In the genomic region with DNA sequence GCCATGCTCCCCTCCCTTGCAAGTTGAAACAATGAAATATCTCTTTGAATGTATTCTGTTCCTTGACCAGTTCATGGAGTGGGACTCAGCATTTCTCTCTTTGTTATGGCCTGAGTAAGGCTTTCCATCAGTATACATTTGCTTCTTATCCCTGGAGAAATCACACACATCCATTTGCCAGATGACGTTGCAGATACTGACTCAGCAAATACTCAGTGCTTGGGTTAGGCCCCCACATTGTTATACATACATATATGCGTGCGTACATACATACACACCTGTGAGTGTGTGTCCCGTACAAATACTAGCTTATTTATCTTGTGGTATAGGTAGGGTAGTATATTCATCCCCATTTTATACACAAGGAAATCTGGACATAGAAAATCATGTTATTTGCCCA, we compare ENCODE assay signal across 2 cellular contexts.
TF ChIP-seq lines count a peak whose summit lies in the region.

No MANE protein-coding gene starts in this region.

TF ChIP-seq in HepG2, 621 proteins besides CTCF, POLR2A, EP300 and RAD21 (continued from another document):
- TF ChIP-seq, protein P1, sequence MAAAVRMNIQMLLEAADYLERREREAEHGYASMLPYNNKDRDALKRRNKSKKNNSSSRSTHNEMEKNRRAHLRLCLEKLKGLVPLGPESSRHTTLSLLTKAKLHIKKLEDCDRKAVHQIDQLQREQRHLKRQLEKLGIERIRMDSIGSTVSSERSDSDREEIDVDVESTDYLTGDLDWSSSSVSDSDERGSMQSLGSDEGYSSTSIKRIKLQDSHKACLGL (CRISPR knock-in tag; IDR thresholded peaks at IDR 0.05), result no peak
- no peak for TF ChIP-seq NFYB (CRISPR knock-in tag; IDR thresholded peaks at IDR 0.05)
- peak; percentile 91 to 94 for TF ChIP-seq MAFK (conservative IDR thresholded peaks at IDR 0.05 in 1 of 2, IDR thresholded peaks at IDR 0.05 in 1 of 2; ENCODE audit: low read length in 2 of 2)
- TF ChIP-seq PLRG1 (conservative IDR thresholded peaks at IDR 0.05), result no peak
- TF ChIP-seq MAFF (IDR thresholded peaks at IDR 0.05; ENCODE audit: low read depth, low read length), result peak; percentile 91

TF ChIP-seq in K562, 482 proteins besides CTCF, POLR2A, EP300 and RAD21:
- TF ChIP-seq, protein P2, sequence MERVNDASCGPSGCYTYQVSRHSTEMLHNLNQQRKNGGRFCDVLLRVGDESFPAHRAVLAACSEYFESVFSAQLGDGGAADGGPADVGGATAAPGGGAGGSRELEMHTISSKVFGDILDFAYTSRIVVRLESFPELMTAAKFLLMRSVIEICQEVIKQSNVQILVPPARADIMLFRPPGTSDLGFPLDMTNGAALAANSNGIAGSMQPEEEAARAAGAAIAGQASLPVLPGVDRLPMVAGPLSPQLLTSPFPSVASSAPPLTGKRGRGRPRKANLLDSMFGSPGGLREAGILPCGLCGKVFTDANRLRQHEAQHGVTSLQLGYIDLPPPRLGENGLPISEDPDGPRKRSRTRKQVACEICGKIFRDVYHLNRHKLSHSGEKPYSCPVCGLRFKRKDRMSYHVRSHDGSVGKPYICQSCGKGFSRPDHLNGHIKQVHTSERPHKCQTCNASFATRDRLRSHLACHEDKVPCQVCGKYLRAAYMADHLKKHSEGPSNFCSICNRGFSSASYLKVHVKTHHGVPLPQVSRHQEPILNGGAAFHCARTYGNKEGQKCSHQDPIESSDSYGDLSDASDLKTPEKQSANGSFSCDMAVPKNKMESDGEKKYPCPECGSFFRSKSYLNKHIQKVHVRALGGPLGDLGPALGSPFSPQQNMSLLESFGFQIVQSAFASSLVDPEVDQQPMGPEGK (CRISPR knock-in tag; IDR thresholded peaks at IDR 0.05; ENCODE audit: borderline replicate concordance), result no peak
- TF ChIP-seq RBM14 (IDR thresholded peaks at IDR 0.05; ENCODE audit: borderline replicate concordance, insufficient read depth, low read depth, low read length) (no peak), ZNF740 (CRISPR knock-in tag; IDR thresholded peaks at IDR 0.05) (no peak), ZNF740 (tag; IDR thresholded peaks at IDR 0.05) (no peak), HBP1 (CRISPR knock-in tag; IDR thresholded peaks at IDR 0.05) (no peak), NR2C2 (CRISPR knock-in tag; IDR thresholded peaks at IDR 0.05) (no peak), NR2C2 (tag; IDR thresholded peaks at IDR 0.05) (no peak), MAFF (IDR thresholded peaks at IDR 0.05; ENCODE audit: low read length) (peak; percentile 89), ZNF316 (IDR thresholded peaks at IDR 0.05) (peak; percentile 96), ZBTB1 (CRISPR knock-in tag; IDR thresholded peaks at IDR 0.05; ENCODE audit: borderline replicate concordance, low read depth) (no peak), CGGBP1 (CRISPR knock-in tag; IDR thresholded peaks at IDR 0.05) (no peak), ARNT (IDR thresholded peaks at IDR 0.05) (no peak), BACH1 (tag; IDR thresholded peaks at IDR 0.05) (0 out of 2 replicates have a peak, but pooled peaks have one; percentile 27), ARID1B (IDR thresholded peaks at IDR 0.05) (0 out of 2 replicates have a peak, but pooled peaks have one; percentile 12), KDM5B (IDR thresholded peaks at IDR 0.05; ENCODE audit: insufficient replicate concordance, low read depth, low read length) (no peak), NELFE (IDR thresholded peaks at IDR 0.05; ENCODE audit: insufficient read depth, insufficient read length) (no peak), C11orf30 (IDR thresholded peaks at IDR 0.05; ENCODE audit: low read depth) (peak; percentile 94), ZNF583 (CRISPR knock-in tag; IDR thresholded peaks at IDR 0.05) (no peak), CREM (IDR thresholded peaks at IDR 0.05; ENCODE audit: low read depth) (peak; percentile 36; the same call in 1 of the 2 replicates), CREB3 (tag; conservative IDR thresholded peaks at IDR 0.05; ENCODE audit: low read depth) (no peak), HMG20A (CRISPR knock-in tag; conservative IDR thresholded peaks at IDR 0.05) (no peak), ZNF143 (CRISPR knock-in tag; IDR thresholded peaks at IDR 0.05) (no peak), COPS2 (conservative IDR thresholded peaks at IDR 0.05) (no peak), MCM2 (IDR thresholded peaks at IDR 0.05; ENCODE audit: low read depth) (no peak), RBM22 (IDR thresholded peaks at IDR 0.05; ENCODE audit: low read depth, low read length, poor library complexity, severe bottlenecking) (no peak), TCF7 (IDR thresholded peaks at IDR 0.05; ENCODE audit: borderline replicate concordance) (no peak), LCOR (CRISPR knock-in tag; IDR thresholded peaks at IDR 0.05) (no peak), U2AF1 (optimal IDR thresholded peaks at IDR 0.05; ENCODE audit: low read depth, low read length) (no peak), RBM39 (optimal IDR thresholded peaks at IDR 0.05; ENCODE audit: low read depth, low read length) (no peak), NBN (IDR thresholded peaks at IDR 0.05; ENCODE audit: low read depth) (no peak), ZNF354B (CRISPR knock-in tag; IDR thresholded peaks at IDR 0.05) (no peak), ZNF384 (IDR thresholded peaks at IDR 0.05; ENCODE audit: low read depth, low read length) (no peak), HIVEP1 (CRISPR knock-in tag; IDR thresholded peaks at IDR 0.05) (no peak), CC2D1A (IDR thresholded peaks at IDR 0.05) (no peak), MAFK (IDR thresholded peaks at IDR 0.05; ENCODE audit: low read length) (peak; percentile 84), HDGF (IDR thresholded peaks at IDR 0.05) (no peak), BDP1 (IDR thresholded peaks at IDR 0.05; ENCODE audit: insufficient read depth, insufficient read length) (no peak), HEY1 (CRISPR knock-in tag; IDR thresholded peaks at IDR 0.05; ENCODE audit: borderline replicate concordance) (no peak), MCM3 (IDR thresholded peaks at IDR 0.05) (no peak), ZNF184 (CRISPR knock-in tag; IDR thresholded peaks at IDR 0.05) (no peak), NFE2 (IDR thresholded peaks at IDR 0.05; ENCODE audit: low read depth) (peak; percentile 80), MAFG (tag; conservative IDR thresholded peaks at IDR 0.05) (peak; percentile 87), ZNF282 (CRISPR knock-in tag; IDR thresholded peaks at IDR 0.05) (no peak), KLF13 (tag; IDR thresholded peaks at IDR 0.05; ENCODE audit: borderline replicate concordance, low read depth) (no peak)
- TF ChIP-seq, protein P3, sequence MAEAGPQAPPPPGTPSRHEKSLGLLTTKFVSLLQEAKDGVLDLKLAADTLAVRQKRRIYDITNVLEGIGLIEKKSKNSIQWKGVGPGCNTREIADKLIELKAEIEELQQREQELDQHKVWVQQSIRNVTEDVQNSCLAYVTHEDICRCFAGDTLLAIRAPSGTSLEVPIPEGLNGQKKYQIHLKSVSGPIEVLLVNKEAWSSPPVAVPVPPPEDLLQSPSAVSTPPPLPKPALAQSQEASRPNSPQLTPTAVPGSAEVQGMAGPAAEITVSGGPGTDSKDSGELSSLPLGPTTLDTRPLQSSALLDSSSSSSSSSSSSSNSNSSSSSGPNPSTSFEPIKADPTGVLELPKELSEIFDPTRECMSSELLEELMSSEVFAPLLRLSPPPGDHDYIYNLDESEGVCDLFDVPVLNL (CRISPR knock-in tag; IDR thresholded peaks at IDR 0.05; ENCODE audit: low read depth), result no peak
- TF ChIP-seq, protein P4, sequence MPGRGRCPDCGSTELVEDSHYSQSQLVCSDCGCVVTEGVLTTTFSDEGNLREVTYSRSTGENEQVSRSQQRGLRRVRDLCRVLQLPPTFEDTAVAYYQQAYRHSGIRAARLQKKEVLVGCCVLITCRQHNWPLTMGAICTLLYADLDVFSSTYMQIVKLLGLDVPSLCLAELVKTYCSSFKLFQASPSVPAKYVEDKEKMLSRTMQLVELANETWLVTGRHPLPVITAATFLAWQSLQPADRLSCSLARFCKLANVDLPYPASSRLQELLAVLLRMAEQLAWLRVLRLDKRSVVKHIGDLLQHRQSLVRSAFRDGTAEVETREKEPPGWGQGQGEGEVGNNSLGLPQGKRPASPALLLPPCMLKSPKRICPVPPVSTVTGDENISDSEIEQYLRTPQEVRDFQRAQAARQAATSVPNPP (IDR thresholded peaks at IDR 0.05; ENCODE audit: borderline replicate concordance, insufficient read depth, insufficient read length), result no peak
- TF ChIP-seq, protein P5, sequence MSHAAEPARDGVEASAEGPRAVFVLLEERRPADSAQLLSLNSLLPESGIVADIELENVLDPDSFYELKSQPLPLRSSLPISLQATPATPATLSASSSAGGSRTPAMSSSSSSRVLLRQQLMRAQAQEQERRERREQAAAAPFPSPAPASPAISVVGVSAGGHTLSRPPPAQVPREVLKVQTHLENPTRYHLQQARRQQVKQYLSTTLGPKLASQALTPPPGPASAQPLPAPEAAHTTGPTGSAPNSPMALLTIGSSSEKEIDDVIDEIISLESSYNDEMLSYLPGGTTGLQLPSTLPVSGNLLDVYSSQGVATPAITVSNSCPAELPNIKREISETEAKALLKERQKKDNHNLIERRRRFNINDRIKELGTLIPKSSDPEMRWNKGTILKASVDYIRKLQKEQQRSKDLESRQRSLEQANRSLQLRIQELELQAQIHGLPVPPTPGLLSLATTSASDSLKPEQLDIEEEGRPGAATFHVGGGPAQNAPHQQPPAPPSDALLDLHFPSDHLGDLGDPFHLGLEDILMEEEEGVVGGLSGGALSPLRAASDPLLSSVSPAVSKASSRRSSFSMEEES (CRISPR knock-in tag; IDR thresholded peaks at IDR 0.05), result no peak
- TF ChIP-seq, protein P6, sequence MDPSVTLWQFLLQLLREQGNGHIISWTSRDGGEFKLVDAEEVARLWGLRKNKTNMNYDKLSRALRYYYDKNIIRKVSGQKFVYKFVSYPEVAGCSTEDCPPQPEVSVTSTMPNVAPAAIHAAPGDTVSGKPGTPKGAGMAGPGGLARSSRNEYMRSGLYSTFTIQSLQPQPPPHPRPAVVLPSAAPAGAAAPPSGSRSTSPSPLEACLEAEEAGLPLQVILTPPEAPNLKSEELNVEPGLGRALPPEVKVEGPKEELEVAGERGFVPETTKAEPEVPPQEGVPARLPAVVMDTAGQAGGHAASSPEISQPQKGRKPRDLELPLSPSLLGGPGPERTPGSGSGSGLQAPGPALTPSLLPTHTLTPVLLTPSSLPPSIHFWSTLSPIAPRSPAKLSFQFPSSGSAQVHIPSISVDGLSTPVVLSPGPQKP (CRISPR knock-in tag; IDR thresholded peaks at IDR 0.05), result no peak
- TF ChIP-seq, protein P7, sequence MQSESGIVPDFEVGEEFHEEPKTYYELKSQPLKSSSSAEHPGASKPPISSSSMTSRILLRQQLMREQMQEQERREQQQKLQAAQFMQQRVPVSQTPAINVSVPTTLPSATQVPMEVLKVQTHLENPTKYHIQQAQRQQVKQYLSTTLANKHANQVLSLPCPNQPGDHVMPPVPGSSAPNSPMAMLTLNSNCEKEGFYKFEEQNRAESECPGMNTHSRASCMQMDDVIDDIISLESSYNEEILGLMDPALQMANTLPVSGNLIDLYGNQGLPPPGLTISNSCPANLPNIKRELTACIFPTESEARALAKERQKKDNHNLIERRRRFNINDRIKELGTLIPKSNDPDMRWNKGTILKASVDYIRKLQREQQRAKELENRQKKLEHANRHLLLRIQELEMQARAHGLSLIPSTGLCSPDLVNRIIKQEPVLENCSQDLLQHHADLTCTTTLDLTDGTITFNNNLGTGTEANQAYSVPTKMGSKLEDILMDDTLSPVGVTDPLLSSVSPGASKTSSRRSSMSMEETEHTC (IDR thresholded peaks at IDR 0.05), result no peak
- TF ChIP-seq, protein P8, sequence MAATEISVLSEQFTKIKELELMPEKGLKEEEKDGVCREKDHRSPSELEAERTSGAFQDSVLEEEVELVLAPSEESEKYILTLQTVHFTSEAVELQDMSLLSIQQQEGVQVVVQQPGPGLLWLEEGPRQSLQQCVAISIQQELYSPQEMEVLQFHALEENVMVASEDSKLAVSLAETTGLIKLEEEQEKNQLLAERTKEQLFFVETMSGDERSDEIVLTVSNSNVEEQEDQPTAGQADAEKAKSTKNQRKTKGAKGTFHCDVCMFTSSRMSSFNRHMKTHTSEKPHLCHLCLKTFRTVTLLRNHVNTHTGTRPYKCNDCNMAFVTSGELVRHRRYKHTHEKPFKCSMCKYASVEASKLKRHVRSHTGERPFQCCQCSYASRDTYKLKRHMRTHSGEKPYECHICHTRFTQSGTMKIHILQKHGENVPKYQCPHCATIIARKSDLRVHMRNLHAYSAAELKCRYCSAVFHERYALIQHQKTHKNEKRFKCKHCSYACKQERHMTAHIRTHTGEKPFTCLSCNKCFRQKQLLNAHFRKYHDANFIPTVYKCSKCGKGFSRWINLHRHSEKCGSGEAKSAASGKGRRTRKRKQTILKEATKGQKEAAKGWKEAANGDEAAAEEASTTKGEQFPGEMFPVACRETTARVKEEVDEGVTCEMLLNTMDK (IDR thresholded peaks at IDR 0.05; ENCODE audit: borderline replicate concordance, insufficient read depth, low read depth, low read length, poor library complexity, severe bottlenecking), result no peak
TF ChIP-seq in K562: peak in this region for 9.
